In genomic region chr14:95226801-95227200, GRCh38 we compare ENCODE assay signal across 17 cellular contexts.
DNase-seq lines count a peak whose midpoint lies in the region; ATAC-seq and FAIRE-seq lines count a peak whose summit lies in the region.
"Had no signal": no experiment of that assay in that cellular context is flagged by ENCODE, and none has a peak within 500 bp of the region (broad histone marks: within the 10 kb centered on the region; RNA-seq: fewer than 3 reads in every experiment).

No MANE protein-coding gene starts in this region.

- H2BK15ac ChIP-seq in neuronal stem cell (ENCODE audit: low read length), result no peak overlapping the region

- H3K4me1 ChIP-seq in BLaER1, result peaks cover 62% of the 10 kb centered on the region
- peaks cover 67% of the 10 kb centered on the region for H3K4me1 ChIP-seq in SJCRH30
- peaks cover 2 to 7% of the 10 kb centered on the region in 2 donors for H3K4me1 ChIP-seq in neuronal stem cell (ENCODE audit: control insufficient read depth in 2 of 2, insufficient read depth in 1 of 2, low read depth in 1 of 2, low read length in 2 of 2)
- no peaks in the 10 kb centered on the region for H3K4me1 ChIP-seq in aorta (ENCODE audit: control insufficient read depth in 1 of 2, insufficient read depth in 2 of 2, low read length in 2 of 2)
- peaks cover under 1 to 3% of the 10 kb centered on the region in 2 donors for H3K4me1 ChIP-seq in small intestine (ENCODE audit: control insufficient read depth in 2 of 2, insufficient read depth in 1 of 2, low read depth in 1 of 2, low read length in 1 of 2)

- H3K27me3 ChIP-seq in BLaER1, result no peaks in the 10 kb centered on the region
- no peaks in the 10 kb centered on the region for H3K27me3 ChIP-seq in SJCRH30
- H3K27me3 ChIP-seq in neuronal stem cell (ENCODE audit: control insufficient read depth in 3 of 3, insufficient read depth in 3 of 3, low read depth in 1 of 3, low read length in 3 of 3), result no peaks in the 10 kb centered on the region
- H3K27me3 ChIP-seq in aorta (ENCODE audit: control insufficient read depth in 1 of 2, insufficient read depth in 2 of 2, low read length in 1 of 2), result no peaks in the 10 kb centered on the region
- H3K27me3 ChIP-seq in small intestine (ENCODE audit: control insufficient read depth in 2 of 2, insufficient read depth in 2 of 2, low read length in 2 of 2), result no peaks in the 10 kb centered on the region

- no peaks in the 10 kb centered on the region for H3K79me1 ChIP-seq in neuronal stem cell (ENCODE audit: low read depth, low read length)

- no peaks in the 10 kb centered on the region for H4K20me1 ChIP-seq in BLaER1

- H2BK5ac ChIP-seq in neuronal stem cell (ENCODE audit: low read length), result no peak overlapping the region

- H3K14ac ChIP-seq in neuronal stem cell (ENCODE audit: low read length), result no peak overlapping the region

- DNase-seq in DMS79 treated with DMSO at 0.1 percent for 48 hours (lab: John Stamatoyannopoulos, UW), result peak; percentile 86
- peak; percentile 77 to 88 for DNase-seq in SJCRH30
- no peak for DNase-seq in neuronal stem cell (ENCODE audit: low spot score)
- no peak for DNase-seq in aorta
- no peak for DNase-seq in nucleus accumbens (lab: John Stamatoyannopoulos, UW)
- DNase-seq in small intestine, result no peak
- no peak for DNase-seq in A172 (ENCODE audit: low spot score)
- DNase-seq: activated effector memory CD4-positive, alpha-beta T cell treated with Interleukin-2 at 50 U/mL for 16 hours; midbrain; NCI-H1048; NCI-H774; stimulated activated naive CD8-positive, alpha-beta T cell treated with anti-CD3 and anti-CD28 coated beads, Interleukin-15, amount 100 ng/mL, for 72 hours; T-cell had no signal

- H3K4me3 ChIP-seq in BLaER1 (no peak overlapping the region), SJCRH30 (peak overlapping the region; percentile 39), neuronal stem cell (ENCODE audit: low read length in 2 of 2) (no peak overlapping the region), aorta (ENCODE audit: low read length in 2 of 2) (no peak overlapping the region), small intestine (ENCODE audit: low read depth in 1 of 2, low read length in 2 of 2) (no peak overlapping the region)

- H3K27ac ChIP-seq in BLaER1, result no peak overlapping the region
- peak overlapping the region; percentile 93 for H3K27ac ChIP-seq in SJCRH30
- no peak overlapping the region for H3K27ac ChIP-seq in neuronal stem cell (replicated peaks; ENCODE audit: low read length)
- H3K27ac ChIP-seq in aorta (ENCODE audit: low read depth in 1 of 2, low read length in 2 of 2), result no peak overlapping the region
- no peak overlapping the region for H3K27ac ChIP-seq in small intestine (ENCODE audit: low read depth in 1 of 2, low read length in 1 of 2)

- no peak overlapping the region for H2AK5ac ChIP-seq in neuronal stem cell (ENCODE audit: low read depth, low read length)

- H3K4ac ChIP-seq in neuronal stem cell (ENCODE audit: low read length), result no peak overlapping the region

- intact Hi-C loops in aorta (cut with DNase I), result no loop called here

- WGBS in neuronal stem cell (ENCODE audit: extremely low coverage in 2 of 2, insufficient read length in 2 of 2, insufficient replicate concordance in 1 of 2), 2 donors, result no CpG with 5 or more reads among the region's 8 CpGs
- 58 to 66% methylated on average over 8 of the region's 8 CpGs for WGBS in aorta, 2 donors
- WGBS in small intestine, 3 donors, result 82 to 88% (median 83%) methylated on average over 8 of the region's 8 CpGs

- peak overlapping the region; percentile 13 for H3K18ac ChIP-seq in neuronal stem cell (ENCODE audit: low read length)

- H3K23ac ChIP-seq in neuronal stem cell (ENCODE audit: low read depth, low read length, poor library complexity), result no peak overlapping the region

- ATAC-seq in aorta (ENCODE audit: low FRiP score), result no peak
- ATAC-seq: esophagus mucosa; stimulated activated naive CD8-positive, alpha-beta T cell treated with anti-CD3 and anti-CD28 coated beads, Interleukin-15, amount 100 ng/mL, for 72 hours; T-cell; WTC11 had no signal

- H2BK120ac ChIP-seq in neuronal stem cell (ENCODE audit: low read depth, low read length), result no peak overlapping the region

- peak overlapping the region; percentile 41 for H3K4me2 ChIP-seq in BLaER1
- no peak overlapping the region for H3K4me2 ChIP-seq in neuronal stem cell (ENCODE audit: insufficient read depth, low read length, poor library complexity, severe bottlenecking)

- H3K36me3 ChIP-seq in BLaER1 (no peaks in the 10 kb centered on the region), SJCRH30 (no peaks in the 10 kb centered on the region; the same call in 1 of the 2 replicates), neuronal stem cell (replicated peaks in 1 of 2; ENCODE audit: control insufficient read depth in 2 of 2, insufficient read depth in 2 of 2, low read length in 2 of 2) (no peaks in the 10 kb centered on the region), aorta (ENCODE audit: control insufficient read depth in 1 of 2, insufficient read depth in 2 of 2, low read length in 1 of 2) (no peaks in the 10 kb centered on the region), small intestine (ENCODE audit: control insufficient read depth in 2 of 2, insufficient read depth in 2 of 2, low read length in 2 of 2) (peaks cover 0 to 2% of the 10 kb centered on the region in 2 donors)

- no peak overlapping the region for H2AFZ ChIP-seq in neuronal stem cell (ENCODE audit: low read length)

- H2BK12ac ChIP-seq in neuronal stem cell (ENCODE audit: low read length), result no peak overlapping the region

- H4K91ac ChIP-seq in neuronal stem cell (ENCODE audit: low read depth, low read length, poor library complexity), result no peak overlapping the region

- H3K9me3 ChIP-seq in BLaER1 (no peaks in the 10 kb centered on the region), SJCRH30 (replicated peaks) (no peaks in the 10 kb centered on the region), neuronal stem cell (replicated peaks in 1 of 2; ENCODE audit: control insufficient read depth in 2 of 2, insufficient read depth in 1 of 2, low read depth in 1 of 2, low read length in 2 of 2) (no peaks in the 10 kb centered on the region), aorta (ENCODE audit: control insufficient read depth, low read length) (no peaks in the 10 kb centered on the region), small intestine (ENCODE audit: control insufficient read depth, low read depth) (no peaks in the 10 kb centered on the region)

- FAIRE-seq in small intestine (lab: Jason Lieb, UNC), result no peak
- FAIRE-seq: D721Med had no signal

- H3K9ac ChIP-seq in BLaER1 (no peak overlapping the region), neuronal stem cell (ENCODE audit: low read depth, low read length, poor library complexity) (no peak overlapping the region)

- no peak overlapping the region for H4K8ac ChIP-seq in neuronal stem cell (ENCODE audit: low read depth, low read length)

Comparison
In these comparisons a context has a peak if more than half of its experiments do, and no peak if none do; other contexts are left out.
1. DNase-seq: peak in DMS79 treated with DMSO at 0.1 percent for 48 hours (single experiment) and SJCRH30 (2 of 2); none in neuronal stem cell (single experiment), aorta (0 of 2), nucleus accumbens (0 of 56), small intestine (single experiment) and A172 (single experiment).